Comparison of ENCODE assay signal across 16 cellular contexts in genomic region chr9:34532041-34532440, GRCh38. TPM values are rescaled to one million over a fixed set of nuclear protein-coding genes. Genes with fewer than 3 reads are reported as not detected.
"Had no signal": no experiment of that assay in that cellular context is flagged by ENCODE, and none has a peak within 500 bp of the region (broad histone marks: within the 10 kb centered on the region; RNA-seq: fewer than 3 reads in every experiment).

No MANE protein-coding gene starts in this region.

RNA-seq across cellular contexts. Expression of gene ENHO, which starts 9.3 kb away (rescaled TPM):
- total RNA-seq: activated B cell treated with CpG ODN at 0.5 μM for 24 hours; activated CD4-positive, alpha-beta T cell treated with anti-CD3 and anti-CD28 coated beads, Interleukin-2, amount 10 ng/mL, durations not matched to agents 24 days and 14 days; activated CD8-positive, alpha-beta T cell treated with anti-CD3 and anti-CD28 coated beads for 36 hours; activated naive CD8-positive, alpha-beta T cell treated with anti-CD3 and anti-CD28 coated beads, Interleukin-2, amount 10 ng/mL, durations not matched to agents 7 days and 5 days; activated T-cell treated with anti-CD3 and anti-CD28 coated beads, Interleukin-2, amount 50 U/mL, for 4 hours; activated T-helper 1 cell treated with anti-CD3 and anti-CD28 coated beads, Interleukin-12 subunit alpha, Interleukin-12 subunit beta, Interleukin-2, Interleukin-4 antibody, amounts not matched to agents 30 ng/mL and 10 ng/mL and 1 ng/mL, durations not matched to agents 14 hours and 24 hours and 36 hours; activated T-helper 17 cell treated with anti-CD3 and anti-CD28 coated beads, Interleukin-2, amount 50 U/mL, for 72 hours; ascending aorta; bronchial epithelial cell; T-helper 2 cell treated with Interferon-gamma antibody and Interleukin-4, amounts not matched to agents 100 ng/mL and 5 ng/mL, for 36 hours had no signal

RNA-seq across cellular contexts. Expression of gene CNTFR, which starts 57.5 kb away (rescaled TPM):
- total RNA-seq: activated B cell treated with CpG ODN at 0.5 μM for 24 hours; activated CD4-positive, alpha-beta memory T cell treated with anti-CD3 and anti-CD28 coated beads for 36 hours; activated CD4-positive, alpha-beta T cell treated with anti-CD3 and anti-CD28 coated beads, Interleukin-2, amount 10 ng/mL, durations not matched to agents 24 days and 14 days; activated CD8-positive, alpha-beta memory T cell treated with anti-CD3 and anti-CD28 coated beads for 36 hours; activated CD8-positive, alpha-beta T cell treated with anti-CD3 and anti-CD28 coated beads for 36 hours; activated naive CD8-positive, alpha-beta T cell treated with anti-CD3 and anti-CD28 coated beads, Interleukin-2, amount 10 ng/mL, durations not matched to agents 7 days and 5 days; activated T-cell treated with anti-CD3 and anti-CD28 coated beads, Interleukin-2, amount 50 U/mL, for 72 hours; activated T-helper 1 cell treated with anti-CD3 and anti-CD28 coated beads, Interleukin-12 subunit alpha, Interleukin-12 subunit beta, Interleukin-2, Interleukin-4 antibody, amounts not matched to agents 30 ng/mL and 10 ng/mL and 1 ng/mL, durations not matched to agents 14 hours and 24 hours and 36 hours; activated T-helper 17 cell treated with anti-CD3 and anti-CD28 coated beads, Interleukin-2, amount 50 U/mL, for 72 hours; bronchial epithelial cell; T-cell; T-helper 1 cell treated with Interleukin-12 subunit alpha and Interleukin-12 subunit beta and Interleukin-4 antibody, amounts not matched to agents 30 ng/mL and 1 ng/mL, for 36 hours; T-helper 17 cell; T-helper 2 cell treated with Interferon-gamma antibody and Interleukin-4, amounts not matched to agents 100 ng/mL and 5 ng/mL, for 36 hours had no signal
